In genomic region chr6:7142228-7142801, GRCh38 we compare ENCODE assay signal across 10 cellular contexts. TPM values are rescaled to one million over a fixed set of nuclear protein-coding genes. Genes with fewer than 3 reads are reported as not detected.
DNase-seq lines count a peak whose midpoint lies in the region; TF ChIP-seq lines count a peak whose summit lies in the region.
"Had no signal": no experiment of that assay in that cellular context is flagged by ENCODE, and none has a peak within 500 bp of the region (broad histone marks: within the 10 kb centered on the region; RNA-seq: fewer than 3 reads in every experiment).

No MANE protein-coding gene starts in this region.

- peak overlapping the region; percentile 59 for H4K91ac ChIP-seq in trophoblast cell (ENCODE audit: low read depth, low read length)

- peak overlapping the region; percentile 70 for H2BK120ac ChIP-seq in trophoblast cell (ENCODE audit: insufficient read depth, low read length, poor library complexity)

- no peak for TF ChIP-seq EP300 in esophagus muscularis mucosa (IDR thresholded peaks at IDR 0.05)

- peak overlapping the region; percentile 88; the same call in 1 of the 2 replicates for H3K4me2 ChIP-seq in MM.1S (ENCODE audit: low read depth, low read length)
- no peak overlapping the region for H3K4me2 ChIP-seq in trophoblast cell (ENCODE audit: low read length)

- no peak overlapping the region for H4K12ac ChIP-seq in trophoblast cell (ENCODE audit: low read depth, low read length)

- peak overlapping the region; percentile 25 for H2BK5ac ChIP-seq in trophoblast cell (ENCODE audit: low read depth, low read length, poor library complexity)

- no peaks in the 10 kb centered on the region for H3K27me3 ChIP-seq in MM.1S (replicated peaks; ENCODE audit: insufficient read depth, low read length)
- H3K27me3 ChIP-seq in esophagus muscularis mucosa, result no peaks in the 10 kb centered on the region
- H3K27me3 ChIP-seq in trophoblast cell (ENCODE audit: insufficient read depth, low read length), result no peaks in the 10 kb centered on the region
- H3K27me3 ChIP-seq in Peyer's patch, result no peaks in the 10 kb centered on the region

- TF ChIP-seq POLR2A in esophagus muscularis mucosa (IDR thresholded peaks at IDR 0.05; ENCODE audit: low read depth) (no peak), Peyer's patch (IDR thresholded peaks at IDR 0.05) (no peak)

- peak overlapping the region; percentile 78 for H2BK12ac ChIP-seq in trophoblast cell (ENCODE audit: low read length)

- 96% methylated on average over 24 of the region's 25 CpGs for WGBS in esophagus muscularis mucosa
- no CpG with 5 or more reads among the region's 25 CpGs for WGBS in trophoblast cell (ENCODE audit: extremely low coverage, insufficient coverage, insufficient read length)

- H3K9me3 ChIP-seq in MM.1S (replicated peaks; ENCODE audit: insufficient read depth, low read length) (no peaks in the 10 kb centered on the region), esophagus muscularis mucosa (no peaks in the 10 kb centered on the region), trophoblast cell (ENCODE audit: insufficient read depth, low read depth, low read length) (no peaks in the 10 kb centered on the region), Peyer's patch (no peaks in the 10 kb centered on the region)

- no peak overlapping the region for H3K9ac ChIP-seq in MM.1S (ENCODE audit: low read length)
- H3K9ac ChIP-seq in trophoblast cell (ENCODE audit: low read length), result no peak overlapping the region

- H3K4me1 ChIP-seq in MM.1S (ENCODE audit: low read length) (peaks cover 75% of the 10 kb centered on the region), esophagus muscularis mucosa (peaks cover 80 to 94% (median 91%) of the 10 kb centered on the region in 4 donors), trophoblast cell (ENCODE audit: control insufficient read depth in 1 of 2, insufficient read depth in 2 of 2, low read length in 2 of 2) (peaks cover 24 to 36% of the 10 kb centered on the region in 2 experiments), Peyer's patch (peaks cover 3 to 84% (median 16%) of the 10 kb centered on the region in 4 donors)

- H3K4me3 Mint-ChIP-seq in CD14-positive monocyte (no peak overlapping the region), chondrocyte (ENCODE audit: unreplicated experiment) (no peak overlapping the region)

- H4K8ac ChIP-seq in trophoblast cell (ENCODE audit: low read depth, low read length), result peak overlapping the region; percentile 48

- H3K27ac ChIP-seq in MM.1S (ENCODE audit: low read length) (peak overlapping the region; percentile 82; the same call in 1 of the 2 replicates), esophagus muscularis mucosa (replicated peaks in 1 of 4) (peak overlapping the region; percentile 92 to 97 (median 94)), trophoblast cell (ENCODE audit: low read depth, low read length) (peak overlapping the region; percentile 8), Peyer's patch (peak overlapping the region in 1 of 4 donors; percentile 98)

- no peaks in the 10 kb centered on the region for H3K9me2 ChIP-seq in MM.1S (replicated peaks; ENCODE audit: insufficient read depth, low read length)

- no peaks in the 10 kb centered on the region for H4K20me1 ChIP-seq in MM.1S (ENCODE audit: insufficient read depth, low read length)

- H3K36me3 Mint-ChIP-seq in CD14-positive monocyte (peaks cover 3 to 8% of the 10 kb centered on the region in 2 donors), chondrocyte (ENCODE audit: low read depth) (no peaks in the 10 kb centered on the region)

- H2AK5ac ChIP-seq in trophoblast cell (ENCODE audit: low read length), result peak overlapping the region; percentile 84

- H3K27ac Mint-ChIP-seq in CD14-positive monocyte, result peak overlapping the region in 4 of 7 donors; percentile 35 to 95 (median 55)
- no peak overlapping the region for H3K27ac Mint-ChIP-seq in chondrocyte (ENCODE audit: unreplicated experiment)
- H3K27ac Mint-ChIP-seq: activated naive CD8-positive, alpha-beta T cell treated with anti-CD3 and anti-CD28 coated beads, Interleukin-2, amount 10 ng/mL, durations not matched to agents 7 days and 5 days had no signal

- TF ChIP-seq CTCF in CD14-positive monocyte (IDR thresholded peaks at IDR 0.05), result no peak
- no peak for TF ChIP-seq CTCF in MM.1S (IDR thresholded peaks at IDR 0.05; ENCODE audit: low read length)
- TF ChIP-seq CTCF in esophagus muscularis mucosa (IDR thresholded peaks at IDR 0.05), result no peak
- no peak for TF ChIP-seq CTCF in chondrocyte (IDR thresholded peaks at IDR 0.05)
- no peak for TF ChIP-seq CTCF in Peyer's patch (IDR thresholded peaks at IDR 0.05)

- peaks cover 38% of the 10 kb centered on the region for H3K79me1 ChIP-seq in trophoblast cell (ENCODE audit: low read length)

- H3K79me2 ChIP-seq in MM.1S (ENCODE audit: low read length), result peaks cover 76% of the 10 kb centered on the region
- peaks cover 31% of the 10 kb centered on the region for H3K79me2 ChIP-seq in trophoblast cell (ENCODE audit: control insufficient read depth, insufficient read depth, low read length, poor library complexity)

- H3K36me3 ChIP-seq in MM.1S (replicated peaks; ENCODE audit: insufficient read depth, low read length) (no peaks in the 10 kb centered on the region), esophagus muscularis mucosa (no peaks in the 10 kb centered on the region), trophoblast cell (ENCODE audit: control insufficient read depth in 1 of 2, insufficient read depth in 2 of 2, low read length in 2 of 2) (peaks cover 3 to 5% of the 10 kb centered on the region in 2 experiments), Peyer's patch (no peaks in the 10 kb centered on the region)

- H3K4me1 Mint-ChIP-seq in CD14-positive monocyte (peaks cover 73% of the 10 kb centered on the region), chondrocyte (ENCODE audit: low read depth) (peaks cover 78% of the 10 kb centered on the region)

- no peak overlapping the region for H2AFZ ChIP-seq in MM.1S (ENCODE audit: low read length)
- peak overlapping the region; percentile 30 for H2AFZ ChIP-seq in trophoblast cell (ENCODE audit: insufficient read depth, low read length, poor library complexity)

- peaks cover 72% of the 10 kb centered on the region for H3F3A ChIP-seq in MM.1S (ENCODE audit: insufficient read depth, low read length)

- peak overlapping the region; percentile 77 for H3K14ac ChIP-seq in trophoblast cell (ENCODE audit: low read length)

- peak overlapping the region; percentile 81 for H3K18ac ChIP-seq in trophoblast cell (ENCODE audit: low read length)

- H3K23ac ChIP-seq in trophoblast cell (ENCODE audit: low read length), result no peak overlapping the region

- H3K4me3 ChIP-seq in MM.1S (ENCODE audit: low read length) (no peak overlapping the region), esophagus muscularis mucosa (peak overlapping the region in 1 of 4 donors; percentile 71), trophoblast cell (ENCODE audit: low read depth, low read length) (no peak overlapping the region), Peyer's patch (no peak overlapping the region)

- H3K9me3 Mint-ChIP-seq in CD14-positive monocyte (no peaks in the 10 kb centered on the region), chondrocyte (ENCODE audit: low read depth) (no peaks in the 10 kb centered on the region)
- H3K9me3 Mint-ChIP-seq: activated naive CD8-positive, alpha-beta T cell treated with anti-CD3 and anti-CD28 coated beads, Interleukin-2, amount 10 ng/mL, durations not matched to agents 7 days and 5 days had no signal

- DNase-seq in CD14-positive monocyte (ENCODE audit: low spot score) (no peak), MM.1S (no peak), esophagus muscularis mucosa (ENCODE audit: extremely low spot score) (no peak), trophoblast cell (no peak), chondrocyte (ENCODE audit: low spot score) (no peak), Peyer's patch (no peak), NAMALWA (ENCODE audit: low spot score) (no peak)
- no peak for DNase-seq in effector CD4-positive, alpha-beta T cell
- DNase-seq: activated naive CD8-positive, alpha-beta T cell treated with anti-CD3 and anti-CD28 coated beads, Interleukin-2, amount 10 ng/mL, durations not matched to agents 7 days and 5 days; PC-3 had no signal

- peaks cover 0 to 2% (median 0%) of the 10 kb centered on the region in 3 donors for H3K27me3 Mint-ChIP-seq in CD14-positive monocyte (ENCODE audit: low read depth in 3 of 3)
- no peaks in the 10 kb centered on the region for H3K27me3 Mint-ChIP-seq in chondrocyte (ENCODE audit: low read depth)

- intact Hi-C loops in CD14-positive monocyte (cut with micrococcal nuclease), result loop anchor here (5.0 kb wide), 2 partner anchors 35 to 45 kb away; partner anchors contain the start of gene RREB1 (in 1 of the 2)
- intact Hi-C loops in esophagus muscularis mucosa (cut with DNase I), result loop anchor here (5.0 kb wide), 1 partner anchor 35 kb away; the partner anchor contains the start of gene RREB1

- peak overlapping the region; percentile 98 for H3K4ac ChIP-seq in trophoblast cell (ENCODE audit: low read depth, low read length)

RNA-seq across cellular contexts. Expression of gene RREB1, which starts 34.6 kb away (rescaled TPM):
- polyA plus RNA-seq in CD14-positive monocyte, result 1 to 10 TPM; 2.1 to 5.6 TPM
- total RNA-seq in esophagus muscularis mucosa, result 10 to 100 TPM; 17.7 to 36.6 (median 28.8) TPM
- 45.6 and 46.8 TPM in 2 replicates for polyA plus RNA-seq in trophoblast cell (2013)
- total RNA-seq in chondrocyte, result 25.7 to 29.5 TPM (median 28.4 TPM) in 3 replicates
- total RNA-seq in Peyer's patch, result 100 to 1,000 TPM in 3 of 4 donors, 10 to 100 TPM in 1; 65.0 to 118 (median 113) TPM
